ENCODE assay signal across 23 cellular contexts in the genomic region with DNA sequence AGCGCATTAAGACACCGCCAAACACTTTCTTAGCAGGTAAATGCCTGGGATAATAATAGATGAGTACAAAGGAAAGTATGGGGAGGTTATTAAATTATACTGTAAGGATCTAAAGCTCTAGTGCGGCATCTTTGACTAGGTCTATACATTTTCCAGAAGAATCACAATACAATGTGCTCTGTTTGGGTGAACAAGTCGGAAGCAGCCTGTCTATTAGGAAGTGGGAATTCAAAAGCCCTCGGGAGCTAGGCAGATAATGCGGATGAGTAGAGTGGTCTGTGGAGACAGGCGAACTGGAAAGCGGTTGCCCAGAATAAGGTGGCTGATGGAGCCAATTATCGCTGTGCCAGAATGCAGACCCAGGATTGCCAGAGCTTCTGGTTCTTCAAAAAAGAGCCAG.
"Had no signal": no experiment of that assay in that cellular context is flagged by ENCODE, and none has a peak within 500 bp of the region (broad histone marks: within the 10 kb centered on the region; RNA-seq: fewer than 3 reads in every experiment).

No MANE protein-coding gene starts in this region.

- H3K27me3 ChIP-seq: colonic mucosa, esophagus squamous epithelium, gastrocnemius medialis, heart left ventricle, left lung had no signal

- H3K27ac Mint-ChIP-seq: dendritic cell treated with granulocyte-macrophage colony-stimulating factor and Interleukin-4, amounts not matched to agents 40 ng/mL and 50 ng/mL, for 4 days; effector memory CD8-positive, alpha-beta T cell; endodermal cell; mesothelial cell of epicardium; naive B cell had no signal

- H3K36me3 Mint-ChIP-seq: mesothelial cell of epicardium, naive B cell had no signal

- H3K36me3 ChIP-seq: colonic mucosa, esophagus squamous epithelium, gastrocnemius medialis, heart left ventricle, left lung, lower lobe of right lung had no signal

- H2AFZ ChIP-seq: hepatocyte had no signal

- H3K4me3 ChIP-seq: colonic mucosa, esophagus squamous epithelium, gastrocnemius medialis, heart left ventricle, hepatocyte, left lung, lower lobe of right lung, mucosa of descending colon had no signal

- H3K79me2 ChIP-seq: hepatocyte had no signal

- H3K4me2 ChIP-seq: hepatocyte had no signal

- H3K9me3 ChIP-seq: colonic mucosa, gastrocnemius medialis, mucosa of descending colon had no signal

- DNase-seq: colonic mucosa; cortex of kidney; effector CD8-positive, alpha-beta T cell; effector memory CD8-positive, alpha-beta T cell; endodermal cell; erythroblast; esophagus squamous epithelium; foreskin fibroblast; foreskin melanocyte; gastrocnemius medialis; heart left ventricle; hypothalamus; left cardiac atrium; left lung; left ventricle myocardium superior; lower lobe of right lung; mesenchymal stem cell; mucosa of descending colon; naive B cell had no signal

- H3K4me1 ChIP-seq: colonic mucosa, esophagus squamous epithelium, gastrocnemius medialis, heart left ventricle, left lung, lower lobe of right lung had no signal

- H3K4me3 Mint-ChIP-seq: dendritic cell treated with granulocyte-macrophage colony-stimulating factor and Interleukin-4, amounts not matched to agents 40 ng/mL and 50 ng/mL, for 4 days; effector memory CD8-positive, alpha-beta T cell; endodermal cell; mesothelial cell of epicardium; naive B cell had no signal

- H3K9me3 Mint-ChIP-seq: endodermal cell had no signal

- H3K27me3 Mint-ChIP-seq: dendritic cell treated with granulocyte-macrophage colony-stimulating factor and Interleukin-4, amounts not matched to agents 40 ng/mL and 50 ng/mL, for 4 days; effector memory CD8-positive, alpha-beta T cell; naive B cell had no signal

- H3K4me1 Mint-ChIP-seq: endodermal cell, naive B cell had no signal

- H3K27ac ChIP-seq: colonic mucosa, epithelial cell of prostate, esophagus squamous epithelium, gastrocnemius medialis, heart left ventricle, hepatocyte, left lung, lower lobe of right lung had no signal
